In the genomic region with DNA sequence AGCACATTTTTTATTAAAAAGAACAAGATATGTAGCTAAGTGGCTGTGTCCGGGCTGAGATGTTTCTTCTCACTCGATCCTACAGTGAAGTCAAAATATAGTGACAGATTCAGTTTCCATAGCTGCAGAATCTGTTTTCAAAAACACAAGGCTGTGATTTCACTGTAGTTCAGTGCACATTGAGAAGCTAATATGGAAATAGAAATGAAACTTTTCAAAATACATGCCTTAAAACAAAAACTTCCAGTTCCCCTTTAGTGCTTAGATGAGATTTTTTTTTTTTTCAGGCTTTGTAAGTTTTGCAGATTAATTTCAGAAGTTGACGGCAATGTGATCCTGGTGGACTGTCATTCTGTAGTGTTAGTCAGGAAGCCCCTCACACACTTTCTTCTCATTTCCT, we compare ENCODE assay signal across 7 cellular contexts. TPM values are rescaled to one million over a fixed set of nuclear protein-coding genes. Genes with fewer than 3 reads are reported as not detected.
DNase-seq lines count a peak whose midpoint lies in the region; ATAC-seq and TF ChIP-seq lines count a peak whose summit lies in the region.

No MANE protein-coding gene starts in this region.

- H3K4me3 ChIP-seq in choroid plexus epithelial cell (ENCODE audit: low read depth, low read length) (no peak overlapping the region), mucosa of descending colon (no peak overlapping the region)

- peak; percentile 83 for DNase-seq in choroid plexus epithelial cell (ENCODE audit: low read depth)
- DNase-seq in neural crest cell (ENCODE audit: low read depth, low spot score) = no peak
- DNase-seq in mucosa of descending colon = no peak
- no peak for DNase-seq in H4 (ENCODE audit: low spot score)
- no peak for DNase-seq in T-cell

- TF ChIP-seq CTCF in choroid plexus epithelial cell (conservative IDR thresholded peaks at IDR 0.05; ENCODE audit: low read depth, low read length) (no peak), neural crest cell (conservative IDR thresholded peaks at IDR 0.05) (no peak), mucosa of descending colon (IDR thresholded peaks at IDR 0.05) (no peak)

- CTCF ChIA-PET in T-cell (lab: Charles Lee) = no interaction called here

- H3K9me3 Mint-ChIP-seq in neural crest cell (no peaks in the 10 kb centered on the region), T-cell (no peaks in the 10 kb centered on the region)

- peak overlapping the region; percentile 95 for H3K27ac Mint-ChIP-seq in neural crest cell (ENCODE audit: unreplicated experiment)
- peak overlapping the region in 1 of 2 donors; percentile 51 for H3K27ac Mint-ChIP-seq in T-cell

- H3K36me3 Mint-ChIP-seq in neural crest cell (ENCODE audit: low read depth) (no peaks in the 10 kb centered on the region), T-cell (no peaks in the 10 kb centered on the region)

- no peaks in the 10 kb centered on the region for H3K36me3 ChIP-seq in mucosa of descending colon (ENCODE audit: low read depth)

- POLR2A ChIA-PET in T-cell (lab: Charles Lee) = no interaction called here

- H3K27me3 Mint-ChIP-seq in neural crest cell (ENCODE audit: low read depth) (no peaks in the 10 kb centered on the region), T-cell (no peaks in the 10 kb centered on the region)

- intact Hi-C loops in mucosa of descending colon (cut with DNase I, micrococcal nuclease) = no loop called here

- peak overlapping the region; percentile 11 for H3K4me3 Mint-ChIP-seq in neural crest cell
- H3K4me3 Mint-ChIP-seq in T-cell = no peak overlapping the region

- H3K9me3 ChIP-seq in mucosa of descending colon = no peaks in the 10 kb centered on the region

- H3K4me1 Mint-ChIP-seq in neural crest cell (peaks cover 66% of the 10 kb centered on the region), T-cell (peaks cover 35 to 42% (median 38%) of the 10 kb centered on the region in 3 donors)

- ATAC-seq in GM19452 (IDR thresholded peaks at IDR 0.05; ENCODE audit: unreplicated experiment) (peak; percentile 86), HG03280 (IDR thresholded peaks at IDR 0.05; ENCODE audit: unreplicated experiment) (peak; percentile 90), mucosa of descending colon (no peak), T-cell (replicated peaks in 1 of 4) (no peak)

- H3K4me1 ChIP-seq in mucosa of descending colon (ENCODE audit: low read depth) = peaks cover 37% of the 10 kb centered on the region

RNA-seq across cellular contexts. Expression of gene TRAK1, which starts 23.8 kb away (rescaled TPM):
- 41.0 and 42.6 TPM in 2 replicates for total RNA-seq in neural crest cell
- 100 to 1,000 TPM in 1 of 3 donors, 10 to 100 TPM in 2; 61.8 to 104 (median 83.4) TPM for total RNA-seq in mucosa of descending colon
- total RNA-seq in H4 (2014; rRNA removed; shearing (Covaris generic)) = 4.3 and 6.0 TPM in 2 replicates
- 10 to 100 TPM; 18.5 to 22.4 (median 20.4) TPM for total RNA-seq in T-cell

Comparison
In these comparisons a context has a peak if more than half of its experiments do, and no peak if none do; other contexts are left out.
1. ATAC-seq: peak in GM19452 (single experiment) and HG03280 (single experiment); none in mucosa of descending colon (single experiment) and T-cell (0 of 4).